Comparison of ENCODE assay signal across 22 cellular contexts in the genomic region with DNA sequence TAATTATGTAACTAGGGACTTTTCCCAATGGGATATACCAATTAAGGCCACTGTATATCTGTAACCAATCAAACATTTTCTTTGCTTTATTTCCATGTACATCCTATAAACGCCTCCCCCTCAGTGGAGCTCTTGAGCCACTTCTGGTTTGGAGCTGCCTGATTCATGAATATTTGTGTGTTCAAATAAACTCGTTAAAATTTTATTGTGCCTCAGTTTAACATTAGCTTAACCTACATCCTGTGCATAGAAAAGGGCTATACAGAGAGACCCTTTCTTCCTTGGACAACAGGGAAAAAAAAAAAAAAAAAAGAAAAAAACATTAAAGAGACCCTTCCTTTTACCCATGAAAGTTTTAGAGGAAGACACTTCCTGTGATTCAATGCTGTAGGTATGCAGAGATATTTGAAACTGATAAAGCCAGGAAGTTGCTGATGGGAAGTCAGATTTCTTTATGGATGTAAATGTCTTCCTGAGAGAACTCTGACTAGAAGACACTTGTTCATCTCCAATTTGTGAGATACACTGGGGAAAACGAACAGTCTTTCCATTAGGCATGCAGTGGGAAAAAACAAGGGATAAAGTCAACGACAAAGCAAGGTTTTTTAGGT.
A peak's percentile ranks its signal among the peaks of the same experiment; 100 is the strongest.
DNase-seq lines count a peak whose midpoint lies in the region; ATAC-seq, FAIRE-seq and TF ChIP-seq lines count a peak whose summit lies in the region.
"Had no signal": no experiment of that assay in that cellular context is flagged by ENCODE, and none has a peak within 500 bp of the region (broad histone marks: within the 10 kb centered on the region; RNA-seq: fewer than 3 reads in every experiment).

No MANE protein-coding gene starts in this region.

- H3K18ac ChIP-seq in H1 (ENCODE audit: extremely low read depth, low read length): no peak overlapping the region

- FAIRE-seq in H1 (lab: Jason Lieb, UNC): no peak

- H4K91ac ChIP-seq in H1 (replicated peaks; ENCODE audit: insufficient read length, low read length): no peak overlapping the region

- no peak overlapping the region for H3K4ac ChIP-seq in H1 (replicated peaks; ENCODE audit: insufficient read length, low read depth, low read length)

- no peaks in the 10 kb centered on the region for H3K23me2 ChIP-seq in H1 (ENCODE audit: low read depth, low read length)

- H3K14ac ChIP-seq in H1 (ENCODE audit: insufficient read length): no peak overlapping the region

- H3K4me2 ChIP-seq in H1 (ENCODE audit: insufficient read depth in 1 of 2, low read depth in 2 of 2, low read length in 2 of 2) (no peak overlapping the region), neural progenitor cell (no peak overlapping the region)

- CTCF ChIA-PET in H1 (lab: Charles Lee; ENCODE audit: partially characterized antibody): interaction anchor here (0.7 to 0.8 kb wide), 2 partner anchors 158 to 280 kb away, joined by 3 read pairs; no protein-coding TSS in a partner anchor
- CTCF ChIA-PET in activated CD8-positive, alpha-beta memory T cell treated with anti-CD3 and anti-CD28 coated beads, Interleukin-2, amount 10 ng/mL, durations not matched to agents 7 days and 5 days (lab: Charles Lee): no interaction called here

- 0 out of 2 replicates have a peak overlapping the region, but pooled peaks have one; percentile 12 for H2AFZ ChIP-seq in H1 (ENCODE audit: low read length)
- peak overlapping the region; percentile 27 for H2AFZ ChIP-seq in neural progenitor cell (replicated peaks)

- TF ChIP-seq RAD21 in H1 (IDR thresholded peaks at IDR 0.05 in 1 of 2, conservative IDR thresholded peaks at IDR 0.05 in 1 of 2; ENCODE audit: low read depth in 2 of 2, low read length in 2 of 2): peak; percentile 29 to 46; a peak in 3 of 4 replicates

- TF ChIP-seq EP300 in H1 (IDR thresholded peaks at IDR 0.05; ENCODE audit: borderline replicate concordance in 1 of 2, low read depth in 2 of 2, low read length in 2 of 2): no peak

- POLR2A ChIA-PET in H1 (lab: Charles Lee; ENCODE audit: partially characterized antibody): no interaction called here

- DNase-seq in NCI-H1694 treated with DMSO at 0.1 percent for 48 hours (lab: John Stamatoyannopoulos, UW) (peak; percentile 40), NCI-H1694 (lab: John Stamatoyannopoulos, UW) (no peak), NCI-H69 (lab: John Stamatoyannopoulos, UW) (peak; percentile 69), H1 (ENCODE audit: low read depth in 1 of 2, low spot score in 2 of 2) (no peak), neural progenitor cell (ENCODE audit: low spot score) (no peak), NCI-H446 treated with DMSO at 0.1 percent for 48 hours (lab: John Stamatoyannopoulos, UW) (no peak)
- DNase-seq in activated CD8-positive, alpha-beta memory T cell treated with anti-CD3 and anti-CD28 coated beads, Interleukin-2, amount 10 ng/mL, durations not matched to agents 7 days and 5 days: no peak
- DNase-seq: activated gamma-delta T cell; CD8-positive, alpha-beta memory T cell; hypothalamus; left ventricle myocardium superior; NCI-H510A; Peyer's patch; spleen; stimulated activated naive B cell treated with anti-CD40 and anti-IgM and Interleukin-4, amounts not matched to agents 10 μg/mL and 1 μg/mL and 100 μg/mL, for 72 hours; upper lobe of left lung had no signal

- H4K5ac ChIP-seq in H1 (ENCODE audit: insufficient read length, low read depth, low read length): no peak overlapping the region

- H3K4me1 ChIP-seq in H1 (replicated peaks in 1 of 4; ENCODE audit: control insufficient read depth in 3 of 4, insufficient read depth in 4 of 4, low read length in 3 of 4): peaks cover 0 to 11% (median 2%) of the 10 kb centered on the region in 4 experiments; a peak in 2 of 7 replicates
- H3K4me1 ChIP-seq in neural progenitor cell: peaks cover 11% of the 10 kb centered on the region
- H3K4me1 ChIP-seq: ascending aorta, Peyer's patch, spleen, upper lobe of left lung had no signal

- H3K36me3 Mint-ChIP-seq in neural progenitor cell: no peaks in the 10 kb centered on the region
- H3K36me3 Mint-ChIP-seq in activated CD8-positive, alpha-beta memory T cell treated with anti-CD3 and anti-CD28 coated beads, Interleukin-2, amount 10 ng/mL, durations not matched to agents 7 days and 5 days: no peaks in the 10 kb centered on the region
- H3K36me3 Mint-ChIP-seq: CD8-positive, alpha-beta memory T cell; stimulated activated naive B cell treated with anti-CD40 and anti-IgM and Interleukin-4, amounts not matched to agents 10 μg/mL and 1 μg/mL and 100 μg/mL, for 72 hours had no signal

- H3K23ac ChIP-seq in H1 (ENCODE audit: insufficient read length): no peak overlapping the region

- H3K9ac ChIP-seq in H1 (replicated peaks in 1 of 4; ENCODE audit: extremely low read depth in 1 of 4, low read depth in 3 of 4, low read length in 3 of 4) (no peak overlapping the region), neural progenitor cell (no peak overlapping the region)

- H2AK5ac ChIP-seq in H1 (ENCODE audit: low read depth, low read length): no peak overlapping the region

- no peak overlapping the region for H2BK5ac ChIP-seq in H1 (ENCODE audit: low read depth, low read length)

- H3K4me1 Mint-ChIP-seq in neural progenitor cell: peaks cover 12% of the 10 kb centered on the region
- no peaks in the 10 kb centered on the region for H3K4me1 Mint-ChIP-seq in activated CD8-positive, alpha-beta memory T cell treated with anti-CD3 and anti-CD28 coated beads, Interleukin-2, amount 10 ng/mL, durations not matched to agents 7 days and 5 days
- H3K4me1 Mint-ChIP-seq: CD8-positive, alpha-beta memory T cell; stimulated activated naive B cell treated with anti-CD40 and anti-IgM and Interleukin-4, amounts not matched to agents 10 μg/mL and 1 μg/mL and 100 μg/mL, for 72 hours had no signal

- H2BK120ac ChIP-seq in H1 (replicated peaks; ENCODE audit: low read depth, low read length): peak overlapping the region; percentile 77

- H3K56ac ChIP-seq in H1 (replicated peaks; ENCODE audit: insufficient read length, low read depth, low read length): no peak overlapping the region

- no peaks in the 10 kb centered on the region for H3K27me3 Mint-ChIP-seq in neural progenitor cell (ENCODE audit: insufficient read depth, low read depth)
- no peaks in the 10 kb centered on the region for H3K27me3 Mint-ChIP-seq in activated CD8-positive, alpha-beta memory T cell treated with anti-CD3 and anti-CD28 coated beads, Interleukin-2, amount 10 ng/mL, durations not matched to agents 7 days and 5 days
- H3K27me3 Mint-ChIP-seq: CD8-positive, alpha-beta memory T cell; dendritic cell treated with granulocyte-macrophage colony-stimulating factor and Interleukin-4, amounts not matched to agents 40 ng/mL and 50 ng/mL, for 4 days; progenitor cell of endocrine pancreas; stimulated activated naive B cell treated with anti-CD40 and anti-IgM and Interleukin-4, amounts not matched to agents 10 μg/mL and 1 μg/mL and 100 μg/mL, for 72 hours had no signal

- no peaks in the 10 kb centered on the region for H3K79me2 ChIP-seq in H1 (ENCODE audit: control insufficient read depth in 1 of 2, insufficient read depth in 2 of 2, low read length in 2 of 2)
- H3K79me2 ChIP-seq in neural progenitor cell (ENCODE audit: low read depth): no peaks in the 10 kb centered on the region

- no peak for TF ChIP-seq POLR2A in H1 (IDR thresholded peaks at IDR 0.05; ENCODE audit: control extremely low read depth in 1 of 2, low read depth in 2 of 2, low read length in 2 of 2)

- no peak overlapping the region for H2BK20ac ChIP-seq in H1 (ENCODE audit: low read length)

- no peaks in the 10 kb centered on the region for H3K9me3 ChIP-seq in H1 (ENCODE audit: insufficient read depth in 2 of 2, low read depth in 1 of 2, low read length in 1 of 2)
- H3K9me3 ChIP-seq in neural progenitor cell (ENCODE audit: low read depth): no peaks in the 10 kb centered on the region
- H3K9me3 ChIP-seq: ascending aorta, Peyer's patch, upper lobe of left lung had no signal

- H3K4me3 Mint-ChIP-seq in neural progenitor cell: no peak overlapping the region
- H3K4me3 Mint-ChIP-seq in activated CD8-positive, alpha-beta memory T cell treated with anti-CD3 and anti-CD28 coated beads, Interleukin-2, amount 10 ng/mL, durations not matched to agents 7 days and 5 days: no peak overlapping the region
- H3K4me3 Mint-ChIP-seq: CD8-positive, alpha-beta memory T cell; dendritic cell treated with granulocyte-macrophage colony-stimulating factor and Interleukin-4, amounts not matched to agents 40 ng/mL and 50 ng/mL, for 4 days; stimulated activated naive B cell treated with anti-CD40 and anti-IgM and Interleukin-4, amounts not matched to agents 10 μg/mL and 1 μg/mL and 100 μg/mL, for 72 hours had no signal

- H3K27me3 ChIP-seq in H1 (replicated peaks in 1 of 4; ENCODE audit: control insufficient read depth in 3 of 4, extremely low read depth in 1 of 4, insufficient read depth in 3 of 4, low read length in 3 of 4) (no peaks in the 10 kb centered on the region), neural progenitor cell (no peaks in the 10 kb centered on the region)
- H3K27me3 ChIP-seq: ascending aorta, Peyer's patch, spleen, upper lobe of left lung had no signal

- H3K79me1 ChIP-seq in H1 (ENCODE audit: low read depth, low read length): no peaks in the 10 kb centered on the region

- H3F3A ChIP-seq in neural progenitor cell (ENCODE audit: low read depth): no peaks in the 10 kb centered on the region

- WGBS in H1 (ENCODE audit: extremely low coverage in 1 of 2, insufficient coverage in 1 of 2, insufficient read length in 1 of 2, insufficient replicate concordance in 2 of 2, low coverage in 1 of 2, low lambda C conversion rate in 2 of 2, missing lambda C conversion rate in 1 of 2), 2 experiments: 70% methylated on average over 4 of the region's 4 CpGs; no CpG with 5 or more reads in 1 of the 2 experiments

- ATAC-seq in activated CD8-positive, alpha-beta memory T cell treated with anti-CD3 and anti-CD28 coated beads, Interleukin-2, amount 10 ng/mL, durations not matched to agents 7 days and 5 days: no peak
- ATAC-seq in GM21526 (IDR thresholded peaks at IDR 0.05; ENCODE audit: low FRiP score, unreplicated experiment): no peak
- ATAC-seq: activated CD4-positive, CD25-positive, alpha-beta regulatory T cell treated with anti-CD3 and anti-CD28 coated beads, Interleukin-2, amount 50 U/mL, for 24 hours; HCT116; left ventricle myocardium superior; stimulated activated naive B cell treated with anti-CD40 and anti-IgM and Interleukin-4, amounts not matched to agents 10 μg/mL and 1 μg/mL and 100 μg/mL, for 72 hours had no signal

- H4K8ac ChIP-seq in H1 (ENCODE audit: extremely low read depth, insufficient read depth, low read length): no peak overlapping the region

- peak overlapping the region; percentile 44 for H3K27ac Mint-ChIP-seq in neural progenitor cell
- H3K27ac Mint-ChIP-seq in activated CD8-positive, alpha-beta memory T cell treated with anti-CD3 and anti-CD28 coated beads, Interleukin-2, amount 10 ng/mL, durations not matched to agents 7 days and 5 days: no peak overlapping the region
- H3K27ac Mint-ChIP-seq: CD8-positive, alpha-beta memory T cell; dendritic cell treated with granulocyte-macrophage colony-stimulating factor and Interleukin-4, amounts not matched to agents 40 ng/mL and 50 ng/mL, for 4 days; progenitor cell of endocrine pancreas; stimulated activated naive B cell treated with anti-CD40 and anti-IgM and Interleukin-4, amounts not matched to agents 10 μg/mL and 1 μg/mL and 100 μg/mL, for 72 hours had no signal

- H4K20me1 ChIP-seq in H1 (replicated peaks in 1 of 2; ENCODE audit: control insufficient read depth in 1 of 2, insufficient read depth in 2 of 2, low read length in 2 of 2) (no peaks in the 10 kb centered on the region), neural progenitor cell (ENCODE audit: low read depth) (no peaks in the 10 kb centered on the region)

- H3K36me3 ChIP-seq in H1 (ENCODE audit: control insufficient read depth in 2 of 4, insufficient read depth in 4 of 4, low read length in 3 of 4): no peaks in the 10 kb centered on the region
- no peaks in the 10 kb centered on the region for H3K36me3 ChIP-seq in neural progenitor cell
- H3K36me3 ChIP-seq: ascending aorta, Peyer's patch, spleen, upper lobe of left lung had no signal

- H2BK12ac ChIP-seq in H1 (ENCODE audit: low read depth, low read length): no peak overlapping the region

- H3K9me3 Mint-ChIP-seq in neural progenitor cell: no peaks in the 10 kb centered on the region
- peaks cover 3% of the 10 kb centered on the region for H3K9me3 Mint-ChIP-seq in activated CD8-positive, alpha-beta memory T cell treated with anti-CD3 and anti-CD28 coated beads, Interleukin-2, amount 10 ng/mL, durations not matched to agents 7 days and 5 days (ENCODE audit: low read depth)

- TF ChIP-seq CTCF in H1 (IDR thresholded peaks at IDR 0.05; ENCODE audit: control extremely low read depth in 1 of 3, insufficient read depth in 1 of 3, low read depth in 1 of 3, low read length in 3 of 3): no peak; a peak in 1 of 4 replicates
- TF ChIP-seq CTCF in neural progenitor cell (IDR thresholded peaks at IDR 0.05): peak; percentile 29

- H2BK15ac ChIP-seq in H1 (ENCODE audit: low read length): no peak overlapping the region

- H3K4me3 ChIP-seq in H1 (ENCODE audit: extremely low read depth in 1 of 4, insufficient read depth in 2 of 4, low read depth in 3 of 4, low read length in 4 of 4) (no peak overlapping the region), neural progenitor cell (no peak overlapping the region)
- H3K4me3 ChIP-seq: ascending aorta, Peyer's patch, spleen, upper lobe of left lung had no signal

- no peak overlapping the region for H3K27ac ChIP-seq in H1 (ENCODE audit: low read depth, low read length)
- no peak overlapping the region for H3K27ac ChIP-seq in neural progenitor cell
- H3K27ac ChIP-seq: ascending aorta, Peyer's patch, spleen, upper lobe of left lung had no signal

Comparison
In these comparisons a context has a peak if more than half of its experiments do, and no peak if none do; other contexts are left out.
1. DNase-seq: peak in NCI-H1694 treated with DMSO at 0.1 percent for 48 hours (single experiment) and NCI-H69 (single experiment); none in NCI-H1694 (single experiment), H1 (0 of 2), neural progenitor cell (single experiment), NCI-H446 treated with DMSO at 0.1 percent for 48 hours (single experiment) and activated CD8-positive, alpha-beta memory T cell treated with anti-CD3 and anti-CD28 coated beads, Interleukin-2, amount 10 ng/mL, durations not matched to agents 7 days and 5 days (single experiment).